ENCODE assay signal across 30 cellular contexts in genomic region chr10:66844176-66844947, GRCh38.
DNase-seq lines count a peak whose midpoint lies in the region; ATAC-seq, FAIRE-seq and TF ChIP-seq lines count a peak whose summit lies in the region.
"Had no signal": no experiment of that assay in that cellular context is flagged by ENCODE, and none has a peak within 500 bp of the region (broad histone marks: within the 10 kb centered on the region; RNA-seq: fewer than 3 reads in every experiment).

No MANE protein-coding gene starts in this region.

- H3K27ac Mint-ChIP-seq in astrocyte (ENCODE audit: unreplicated experiment): no peak overlapping the region
- no peak overlapping the region for H3K27ac Mint-ChIP-seq in natural killer cell treated with Interleukin-12 subunit alpha and Interleukin-12 subunit beta and Interleukin-15 and Interleukin-18, amount 100 ng/mL, for 72 hours
- H3K27ac Mint-ChIP-seq: activated B cell treated with CpG ODN at 0.5 μM for 24 hours; activated CD8-positive, alpha-beta memory T cell treated with anti-CD3 and anti-CD28 coated beads, Interleukin-2, amount 10 ng/mL, durations not matched to agents 7 days and 5 days; activated naive CD8-positive, alpha-beta T cell treated with anti-CD3 and anti-CD28 coated beads, Interleukin-2, amount 50 U/mL, for 24 hours; CD8-positive, alpha-beta T cell; effector memory CD8-positive, alpha-beta T cell; stimulated activated naive CD8-positive, alpha-beta T cell treated with anti-CD3 and anti-CD28 coated beads, Interleukin-15, Interleukin-2, amounts not matched to agents 100 ng/mL and 50 ng/mL, for 24 hours had no signal

- H3K27me3 Mint-ChIP-seq in astrocyte (ENCODE audit: low read depth, unreplicated experiment): no peaks in the 10 kb centered on the region
- no peaks in the 10 kb centered on the region for H3K27me3 Mint-ChIP-seq in natural killer cell treated with Interleukin-12 subunit alpha and Interleukin-12 subunit beta and Interleukin-15 and Interleukin-18, amount 100 ng/mL, for 72 hours
- H3K27me3 Mint-ChIP-seq: activated B cell treated with CpG ODN at 0.5 μM for 24 hours; activated CD8-positive, alpha-beta memory T cell treated with anti-CD3 and anti-CD28 coated beads, Interleukin-2, amount 10 ng/mL, durations not matched to agents 7 days and 5 days; activated naive CD8-positive, alpha-beta T cell treated with anti-CD3 and anti-CD28 coated beads, Interleukin-2, amount 50 U/mL, for 24 hours; effector memory CD8-positive, alpha-beta T cell; stimulated activated naive CD8-positive, alpha-beta T cell treated with anti-CD3 and anti-CD28 coated beads, Interleukin-15, Interleukin-2, amounts not matched to agents 100 ng/mL and 50 ng/mL, for 24 hours had no signal

- H3F3A ChIP-seq in smooth muscle cell (ENCODE audit: low read depth): no peaks in the 10 kb centered on the region

- no peak overlapping the region for H3K27ac ChIP-seq in astrocyte (ENCODE audit: low read depth, low read length)
- H3K27ac ChIP-seq in foreskin keratinocyte: no peak overlapping the region
- no peak overlapping the region for H3K27ac ChIP-seq in smooth muscle cell (ENCODE audit: low read depth)
- no peak overlapping the region for H3K27ac ChIP-seq in body of pancreas
- H3K27ac ChIP-seq: breast epithelium, gastrocnemius medialis, prostate gland, uterus had no signal

- no peak overlapping the region for H3K9ac ChIP-seq in astrocyte (ENCODE audit: low read length)
- no peak overlapping the region for H3K9ac ChIP-seq in smooth muscle cell (ENCODE audit: low read depth)

- H2AFZ ChIP-seq in astrocyte (ENCODE audit: low read depth, low read length) (no peak overlapping the region), smooth muscle cell (ENCODE audit: low read depth) (peak overlapping the region; percentile 15)

- 92% methylated on average over 1 of the region's 1 CpG for WGBS in smooth muscle cell (ENCODE audit: low lambda C conversion rate)
- WGBS in body of pancreas, 2 donors: 36 to 53% methylated on average over 1 of the region's 1 CpG

- TF ChIP-seq CTCF in astrocyte (IDR thresholded peaks at IDR 0.05; ENCODE audit: insufficient read depth, low read depth, low read length) (peak; percentile 13), foreskin keratinocyte (conservative IDR thresholded peaks at IDR 0.05) (peak; percentile 46), smooth muscle cell (IDR thresholded peaks at IDR 0.05; ENCODE audit: borderline replicate concordance, insufficient read depth, poor library complexity, severe bottlenecking) (no peak), body of pancreas (IDR thresholded peaks at IDR 0.05) (no peak)

- H3K4me2 ChIP-seq in astrocyte (ENCODE audit: low read length): no peak overlapping the region
- no peak overlapping the region for H3K4me2 ChIP-seq in smooth muscle cell

- no peaks in the 10 kb centered on the region for H3K9me3 Mint-ChIP-seq in astrocyte (ENCODE audit: unreplicated experiment)
- peaks cover 15% of the 10 kb centered on the region for H3K9me3 Mint-ChIP-seq in natural killer cell treated with Interleukin-12 subunit alpha and Interleukin-12 subunit beta and Interleukin-15 and Interleukin-18, amount 100 ng/mL, for 72 hours
- H3K9me3 Mint-ChIP-seq: activated B cell treated with CpG ODN at 0.5 μM for 24 hours; activated naive CD8-positive, alpha-beta T cell treated with anti-CD3 and anti-CD28 coated beads, Interleukin-2, amount 50 U/mL, for 24 hours had no signal

- no peaks in the 10 kb centered on the region for H4K20me1 ChIP-seq in astrocyte (ENCODE audit: insufficient read depth, low read length)
- H4K20me1 ChIP-seq in smooth muscle cell (ENCODE audit: low read depth): no peaks in the 10 kb centered on the region

- no peaks in the 10 kb centered on the region for H3K36me3 ChIP-seq in astrocyte (ENCODE audit: insufficient read depth, low read length)
- no peaks in the 10 kb centered on the region for H3K36me3 ChIP-seq in smooth muscle cell (ENCODE audit: low read depth)
- H3K36me3 ChIP-seq in body of pancreas (replicated peaks in 1 of 2; ENCODE audit: insufficient read depth in 1 of 2, low read depth in 2 of 2): no peaks in the 10 kb centered on the region
- H3K36me3 ChIP-seq: breast epithelium, gastrocnemius medialis, prostate gland, uterus had no signal

- peak; percentile 0 for DNase-seq in NCI-H2171 treated with DMSO at 0.1 percent for 48 hours (lab: John Stamatoyannopoulos, UW)
- no peak for DNase-seq in NCI-H2171 (lab: John Stamatoyannopoulos, UW)
- DNase-seq in astrocyte (ENCODE audit: low read depth): no peak
- no peak for DNase-seq in foreskin keratinocyte
- no peak for DNase-seq in smooth muscle cell (lab: John Stamatoyannopoulos, UW; ENCODE audit: unreplicated experiment)
- no peak for DNase-seq in natural killer cell treated with Interleukin-12 subunit alpha and Interleukin-12 subunit beta and Interleukin-15 and Interleukin-18, amount 100 ng/mL, for 72 hours (ENCODE audit: low spot score)
- no peak for DNase-seq in body of pancreas
- DNase-seq in stimulated activated CD4-positive, alpha-beta T cell treated with anti-CD3 and anti-CD28 coated beads, Interleukin-2, amount 100 ng/mL, for 24 hours: no peak
- DNase-seq: 8988T; activated B cell treated with CpG ODN at 0.5 μM for 24 hours; activated CD8-positive, alpha-beta memory T cell treated with anti-CD3 and anti-CD28 coated beads, Interleukin-2, amount 10 ng/mL, durations not matched to agents 7 days and 5 days; activated naive CD8-positive, alpha-beta T cell treated with anti-CD3 and anti-CD28 coated beads, Interleukin-2, amount 50 U/mL, for 24 hours; activated T-cell treated with anti-CD3 and anti-CD28 coated beads, Interleukin-2, amount 50 U/mL, for 48 hours; CD8-positive, alpha-beta T cell; cortex of kidney; effector memory CD8-positive, alpha-beta T cell; gastrocnemius medialis; KG1; mesenchymal stem cell; NCI-H146; NCI-H524 treated with DMSO at 0.1 percent for 48 hours; NK-92 treated with Interleukin-12 subunit alpha and Interleukin-12 subunit beta, amount 100 ng/mL, for 24 hours; SHP77; uterus had no signal

- ATAC-seq in foreskin keratinocyte (no peak), body of pancreas (no peak)
- no peak for ATAC-seq in natural killer cell treated with Interleukin-12 subunit alpha and Interleukin-12 subunit beta and Interleukin-15 and Interleukin-18, amount 100 ng/mL, for 72 hours
- ATAC-seq: activated CD8-positive, alpha-beta memory T cell treated with anti-CD3 and anti-CD28 coated beads, Interleukin-2, amount 10 ng/mL, durations not matched to agents 7 days and 5 days; activated naive CD8-positive, alpha-beta T cell treated with anti-CD3 and anti-CD28 coated beads, Interleukin-2, amount 50 U/mL, for 24 hours; CD8-positive, alpha-beta T cell; effector memory CD8-positive, alpha-beta T cell; esophagus mucosa; gastrocnemius medialis had no signal

- no peak for TF ChIP-seq POLR2A in body of pancreas (IDR thresholded peaks at IDR 0.05)

- H3K27me3 ChIP-seq in astrocyte (ENCODE audit: insufficient read depth, low read length) (no peaks in the 10 kb centered on the region), foreskin keratinocyte (no peaks in the 10 kb centered on the region), smooth muscle cell (ENCODE audit: low read depth) (no peaks in the 10 kb centered on the region), body of pancreas (no peaks in the 10 kb centered on the region)
- H3K27me3 ChIP-seq: breast epithelium, gastrocnemius medialis, uterus had no signal

- no peak for FAIRE-seq in astrocyte (lab: Jason Lieb, UNC)
- FAIRE-seq: G401.6, GM19239 had no signal

- H3K9me3 ChIP-seq in astrocyte (ENCODE audit: insufficient read depth, low read depth, low read length): no peaks in the 10 kb centered on the region
- no peaks in the 10 kb centered on the region for H3K9me3 ChIP-seq in smooth muscle cell (replicated peaks; ENCODE audit: low read depth)
- H3K9me3 ChIP-seq in body of pancreas: no peaks in the 10 kb centered on the region
- H3K9me3 ChIP-seq: breast epithelium, gastrocnemius medialis, prostate gland, uterus had no signal

- H3K4me1 ChIP-seq in astrocyte (ENCODE audit: insufficient read depth, low read length) (no peaks in the 10 kb centered on the region), foreskin keratinocyte (no peaks in the 10 kb centered on the region), smooth muscle cell (ENCODE audit: low read depth) (no peaks in the 10 kb centered on the region), body of pancreas (no peaks in the 10 kb centered on the region)
- H3K4me1 ChIP-seq: breast epithelium, gastrocnemius medialis, prostate gland, uterus had no signal

- no peaks in the 10 kb centered on the region for H3K79me2 ChIP-seq in astrocyte (ENCODE audit: insufficient read depth, low read length)
- no peaks in the 10 kb centered on the region for H3K79me2 ChIP-seq in smooth muscle cell (ENCODE audit: low read depth)

- no peaks in the 10 kb centered on the region for H3K36me3 Mint-ChIP-seq in astrocyte (ENCODE audit: low read depth, unreplicated experiment)
- no peaks in the 10 kb centered on the region for H3K36me3 Mint-ChIP-seq in natural killer cell treated with Interleukin-12 subunit alpha and Interleukin-12 subunit beta and Interleukin-15 and Interleukin-18, amount 100 ng/mL, for 72 hours
- H3K36me3 Mint-ChIP-seq: activated CD8-positive, alpha-beta memory T cell treated with anti-CD3 and anti-CD28 coated beads, Interleukin-2, amount 10 ng/mL, durations not matched to agents 7 days and 5 days; CD8-positive, alpha-beta T cell had no signal

- H3K4me1 Mint-ChIP-seq in astrocyte (ENCODE audit: low read depth, unreplicated experiment): peaks cover 8% of the 10 kb centered on the region
- no peaks in the 10 kb centered on the region for H3K4me1 Mint-ChIP-seq in natural killer cell treated with Interleukin-12 subunit alpha and Interleukin-12 subunit beta and Interleukin-15 and Interleukin-18, amount 100 ng/mL, for 72 hours (ENCODE audit: low read depth in 2 of 2)
- H3K4me1 Mint-ChIP-seq: activated B cell treated with CpG ODN at 0.5 μM for 24 hours; activated CD8-positive, alpha-beta memory T cell treated with anti-CD3 and anti-CD28 coated beads, Interleukin-2, amount 10 ng/mL, durations not matched to agents 7 days and 5 days; activated naive CD8-positive, alpha-beta T cell treated with anti-CD3 and anti-CD28 coated beads, Interleukin-2, amount 50 U/mL, for 24 hours had no signal

- intact Hi-C loops in body of pancreas (cut with DNase I): no loop called here

- H3K4me3 ChIP-seq in astrocyte (ENCODE audit: insufficient read depth, low read depth, low read length): no peak overlapping the region
- H3K4me3 ChIP-seq in smooth muscle cell: no peak overlapping the region
- H3K4me3 ChIP-seq in body of pancreas: no peak overlapping the region
- H3K4me3 ChIP-seq: breast epithelium, gastrocnemius medialis, prostate gland, uterus had no signal

- H3K4me3 Mint-ChIP-seq in astrocyte (ENCODE audit: unreplicated experiment): no peak overlapping the region
- H3K4me3 Mint-ChIP-seq in natural killer cell treated with Interleukin-12 subunit alpha and Interleukin-12 subunit beta and Interleukin-15 and Interleukin-18, amount 100 ng/mL, for 72 hours: no peak overlapping the region
- H3K4me3 Mint-ChIP-seq: activated B cell treated with CpG ODN at 0.5 μM for 24 hours; activated CD8-positive, alpha-beta memory T cell treated with anti-CD3 and anti-CD28 coated beads, Interleukin-2, amount 10 ng/mL, durations not matched to agents 7 days and 5 days; activated naive CD8-positive, alpha-beta T cell treated with anti-CD3 and anti-CD28 coated beads, Interleukin-2, amount 50 U/mL, for 24 hours; CD8-positive, alpha-beta T cell; effector memory CD8-positive, alpha-beta T cell; stimulated activated naive CD8-positive, alpha-beta T cell treated with anti-CD3 and anti-CD28 coated beads, Interleukin-15, Interleukin-2, amounts not matched to agents 100 ng/mL and 50 ng/mL, for 24 hours had no signal

Comparison
In these comparisons a context has a peak if more than half of its experiments do, and no peak if none do; other contexts are left out.
1. CTCF ChIP-seq: peak in astrocyte (single experiment) and foreskin keratinocyte (single experiment); none in smooth muscle cell (single experiment) and body of pancreas (0 of 7).